Comparison of ENCODE assay signal across 24 cellular contexts in the genomic region with DNA sequence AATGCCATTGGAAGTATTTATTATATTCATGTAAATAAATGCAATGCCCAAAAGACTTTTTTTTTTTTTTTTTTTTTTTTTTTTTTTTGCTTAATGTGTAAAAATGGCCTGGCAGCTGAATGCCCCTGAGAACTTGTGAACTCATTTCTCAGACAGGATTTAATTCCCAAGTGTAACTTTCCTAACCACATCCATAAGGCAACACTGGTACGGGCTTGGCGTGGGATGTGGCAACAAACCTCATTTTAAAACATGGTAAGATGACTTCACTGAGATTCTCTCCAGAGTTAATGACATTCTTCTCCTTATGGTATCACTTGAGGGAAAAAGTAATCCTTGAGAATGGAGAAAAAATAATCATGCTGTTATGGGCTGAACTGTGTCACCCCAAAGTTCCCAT.
"Had no signal": no experiment of that assay in that cellular context is flagged by ENCODE, and none has a peak within 500 bp of the region (broad histone marks: within the 10 kb centered on the region; RNA-seq: fewer than 3 reads in every experiment).

No MANE protein-coding gene starts in this region.

- DNase-seq: activated CD4-positive, alpha-beta T cell treated with anti-CD3 and anti-CD28 coated beads, Interleukin-2, amount 10 ng/mL, durations not matched to agents 7 days and 5 days; activated CD4-positive, CD25-positive, alpha-beta regulatory T cell; activated CD8-positive, alpha-beta T cell treated with anti-CD3 and anti-CD28 coated beads, Interleukin-2, amount 10 ng/mL, durations not matched to agents 7 days and 5 days; activated naive CD4-positive, alpha-beta T cell treated with anti-CD3 and anti-CD28 coated beads, Interleukin-2, amount 10 ng/mL, durations not matched to agents 7 days and 5 days; activated naive CD8-positive, alpha-beta T cell treated with anti-CD3 and anti-CD28 coated beads, Interleukin-2, amount 50 U/mL, for 24 hours; activated T-cell treated with anti-CD3 and anti-CD28 coated beads, Interleukin-2, amount 50 U/mL, for 4 hours; aorta; effector memory CD8-positive, alpha-beta T cell; esophagus squamous epithelium; head of caudate nucleus; kidney; left lung; nephron progenitor cell; nucleus accumbens; stimulated activated CD4-positive, alpha-beta T cell treated with anti-CD3 and anti-CD28 coated beads, Interleukin-15, amount 100 ng/mL, for 24 hours; stimulated activated CD4-positive, alpha-beta T cell treated with anti-CD3 and anti-CD28 coated beads, Interleukin-2, amount 100 ng/mL, for 48 hours; trophoblast cell had no signal

- H3K9me3 Mint-ChIP-seq: activated CD4-positive, alpha-beta T cell treated with anti-CD3 and anti-CD28 coated beads, Interleukin-2, amount 10 ng/mL, durations not matched to agents 7 days and 5 days; activated naive CD4-positive, alpha-beta T cell treated with anti-CD3 and anti-CD28 coated beads, Interleukin-2, amount 10 ng/mL, durations not matched to agents 7 days and 5 days; activated naive CD8-positive, alpha-beta T cell treated with anti-CD3 and anti-CD28 coated beads, Interleukin-2, amount 50 U/mL, for 24 hours; activated T-cell treated with anti-CD3 and anti-CD28 coated beads, Interleukin-2, amount 50 U/mL, for 4 hours; dendritic cell treated with granulocyte-macrophage colony-stimulating factor and Interleukin-4, amounts not matched to agents 40 ng/mL and 50 ng/mL, for 4 days; mesothelial cell of epicardium; nephron progenitor cell; stimulated activated naive CD8-positive, alpha-beta T cell treated with anti-CD3 and anti-CD28 coated beads, Interleukin-15, Interleukin-2, amounts not matched to agents 100 ng/mL and 50 ng/mL, for 24 hours; T-helper 2 cell treated with Interferon-gamma antibody and Interleukin-4, amounts not matched to agents 5 μg/mL and 100 μg/mL, for 36 hours had no signal

- H3K36me3 Mint-ChIP-seq: activated naive CD4-positive, alpha-beta T cell treated with anti-CD3 and anti-CD28 coated beads, Interleukin-2, amount 10 ng/mL, durations not matched to agents 7 days and 5 days; mesothelial cell of epicardium had no signal

- H3K27me3 Mint-ChIP-seq: activated naive CD4-positive, alpha-beta T cell treated with anti-CD3 and anti-CD28 coated beads, Interleukin-2, amount 10 ng/mL, durations not matched to agents 7 days and 5 days; dendritic cell treated with granulocyte-macrophage colony-stimulating factor and Interleukin-4, amounts not matched to agents 40 ng/mL and 50 ng/mL, for 4 days had no signal

- H3K4me1 Mint-ChIP-seq: activated CD4-positive, alpha-beta T cell treated with anti-CD3 and anti-CD28 coated beads, Interleukin-2, amount 10 ng/mL, durations not matched to agents 7 days and 5 days; activated naive CD4-positive, alpha-beta T cell treated with anti-CD3 and anti-CD28 coated beads, Interleukin-2, amount 10 ng/mL, durations not matched to agents 7 days and 5 days; activated naive CD8-positive, alpha-beta T cell treated with anti-CD3 and anti-CD28 coated beads, Interleukin-2, amount 50 U/mL, for 24 hours; mesothelial cell of epicardium had no signal

- H3K9me3 ChIP-seq: esophagus squamous epithelium, left lung, suprapubic skin, vagina had no signal

- H3K4me3 Mint-ChIP-seq: activated CD4-positive, alpha-beta T cell treated with anti-CD3 and anti-CD28 coated beads, Interleukin-2, amount 10 ng/mL, durations not matched to agents 7 days and 5 days; activated CD8-positive, alpha-beta T cell treated with anti-CD3 and anti-CD28 coated beads, Interleukin-2, amount 10 ng/mL, durations not matched to agents 7 days and 5 days; activated naive CD4-positive, alpha-beta T cell treated with anti-CD3 and anti-CD28 coated beads, Interleukin-2, amount 10 ng/mL, durations not matched to agents 7 days and 5 days; activated naive CD8-positive, alpha-beta T cell treated with anti-CD3 and anti-CD28 coated beads, Interleukin-2, amount 50 U/mL, for 24 hours; activated T-cell treated with anti-CD3 and anti-CD28 coated beads, Interleukin-2, amount 50 U/mL, for 4 hours; dendritic cell treated with granulocyte-macrophage colony-stimulating factor and Interleukin-4, amounts not matched to agents 40 ng/mL and 50 ng/mL, for 4 days; effector memory CD8-positive, alpha-beta T cell; mesothelial cell of epicardium; nephron progenitor cell; stimulated activated naive CD8-positive, alpha-beta T cell treated with anti-CD3 and anti-CD28 coated beads, Interleukin-15, Interleukin-2, amounts not matched to agents 100 ng/mL and 50 ng/mL, for 24 hours; T-helper 2 cell treated with Interferon-gamma antibody and Interleukin-4, amounts not matched to agents 5 μg/mL and 100 μg/mL, for 36 hours had no signal

- H3K36me3 ChIP-seq: esophagus squamous epithelium, left lung, suprapubic skin, vagina had no signal

- H3K27ac ChIP-seq: esophagus squamous epithelium, left lung, skin epidermis, suprapubic skin, vagina had no signal

- H3K4me1 ChIP-seq: esophagus squamous epithelium, left lung, suprapubic skin, vagina had no signal

- H3K27ac Mint-ChIP-seq: activated CD4-positive, alpha-beta T cell treated with anti-CD3 and anti-CD28 coated beads, Interleukin-2, amount 10 ng/mL, durations not matched to agents 7 days and 5 days; activated CD8-positive, alpha-beta T cell treated with anti-CD3 and anti-CD28 coated beads, Interleukin-2, amount 10 ng/mL, durations not matched to agents 7 days and 5 days; activated naive CD4-positive, alpha-beta T cell treated with anti-CD3 and anti-CD28 coated beads, Interleukin-2, amount 10 ng/mL, durations not matched to agents 7 days and 5 days; activated naive CD8-positive, alpha-beta T cell treated with anti-CD3 and anti-CD28 coated beads, Interleukin-2, amount 50 U/mL, for 24 hours; dendritic cell treated with granulocyte-macrophage colony-stimulating factor and Interleukin-4, amounts not matched to agents 40 ng/mL and 50 ng/mL, for 4 days; effector memory CD8-positive, alpha-beta T cell; mesothelial cell of epicardium; nephron progenitor cell; stimulated activated naive CD8-positive, alpha-beta T cell treated with anti-CD3 and anti-CD28 coated beads, Interleukin-15, Interleukin-2, amounts not matched to agents 100 ng/mL and 50 ng/mL, for 24 hours; T-helper 2 cell treated with Interferon-gamma antibody and Interleukin-4, amounts not matched to agents 5 μg/mL and 100 μg/mL, for 36 hours had no signal

- H3K27me3 ChIP-seq: esophagus squamous epithelium, left lung, suprapubic skin, vagina had no signal

- ATAC-seq: activated CD8-positive, alpha-beta T cell treated with anti-CD3 and anti-CD28 coated beads, Interleukin-2, amount 10 ng/mL, durations not matched to agents 7 days and 5 days; activated naive CD8-positive, alpha-beta T cell treated with anti-CD3 and anti-CD28 coated beads, Interleukin-2, amount 50 U/mL, for 24 hours; activated T-cell treated with anti-CD3 and anti-CD28 coated beads, Interleukin-2, amount 50 U/mL, for 4 hours; effector memory CD8-positive, alpha-beta T cell had no signal

- H3K4me3 ChIP-seq: esophagus squamous epithelium, left lung, skin epidermis, suprapubic skin, vagina had no signal
